Comparison of ENCODE assay signal across 8 cellular contexts in the genomic region with DNA sequence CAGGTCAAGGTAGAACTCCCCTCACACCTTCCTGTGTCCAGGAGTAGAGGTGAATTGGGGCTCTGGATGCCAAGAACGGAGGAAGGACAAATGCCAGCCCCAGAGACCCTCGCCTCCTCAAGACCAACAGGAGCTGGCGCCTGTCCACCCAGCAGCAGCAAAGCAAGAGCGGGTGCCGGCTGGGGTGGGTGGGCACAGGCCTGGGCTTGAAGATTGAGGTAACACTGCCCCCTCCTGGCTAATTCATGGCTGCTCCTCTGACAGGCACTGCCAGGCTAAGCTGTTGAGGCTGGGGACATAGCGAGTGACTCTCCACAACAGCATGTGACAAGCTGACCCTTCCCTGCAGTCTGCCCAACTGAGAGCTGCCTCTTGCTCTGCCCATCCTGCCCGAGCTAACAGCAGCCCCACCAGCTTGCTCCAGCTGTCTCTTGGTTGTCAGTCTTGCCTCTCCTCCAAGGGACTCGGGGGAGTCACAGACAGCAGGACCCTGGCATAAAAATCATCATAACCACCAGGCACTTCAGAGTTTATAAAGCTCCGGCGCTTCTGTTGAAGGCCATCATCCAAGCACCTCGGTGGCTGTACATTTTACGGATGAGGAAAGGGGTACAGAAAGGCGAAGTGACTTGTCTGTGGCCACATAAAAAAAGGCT.
DNase-seq lines count a peak whose midpoint lies in the region; ATAC-seq, FAIRE-seq and TF ChIP-seq lines count a peak whose summit lies in the region.
"Not testable (repeated sequence)": the region's sequence is repeated elsewhere in the genome, so short reads cannot be mapped to it uniquely, and the experiment has no call there.

No MANE protein-coding gene starts in this region.

- not testable (repeated sequence) for H3K79me2 ChIP-seq in MM.1S (ENCODE audit: low read length)

- H3K4me1 Mint-ChIP-seq in activated CD8-positive, alpha-beta memory T cell treated with anti-CD3 and anti-CD28 coated beads, Interleukin-2, amount 10 ng/mL, durations not matched to agents 7 days and 5 days, result not testable (repeated sequence)

- DNase-seq in GDM1 (lab: John Stamatoyannopoulos, UW), result peak; percentile 34
- DNase-seq in MM.1S, result peak; percentile 37
- DNase-seq in OCI-M1 (lab: John Stamatoyannopoulos, UW), result peak; percentile 64
- peak; percentile 57 for DNase-seq in activated CD8-positive, alpha-beta memory T cell treated with anti-CD3 and anti-CD28 coated beads, Interleukin-2, amount 10 ng/mL, durations not matched to agents 7 days and 5 days
- peak; percentile 78 for DNase-seq in dermis blood vessel endothelial cell
- peak; percentile 61 for DNase-seq in inferior parietal cortex (ENCODE audit: extremely low spot score)
- DNase-seq in pulmonary artery endothelial cell (ENCODE audit: low read depth, low spot score), result peak; percentile 26
- DNase-seq in urothelium cell line (ENCODE audit: low spot score), result peak; percentile 58

- not testable (repeated sequence) for H3K4me2 ChIP-seq in MM.1S (ENCODE audit: low read depth, low read length)

- peaks cover 10% of the 10 kb centered on the region for H3K27me3 ChIP-seq in MM.1S (replicated peaks; ENCODE audit: insufficient read depth, low read length)

- not testable (repeated sequence) for H3K4me1 ChIP-seq in MM.1S (ENCODE audit: low read length)

- H3K27ac ChIP-seq in MM.1S (ENCODE audit: low read length), result not testable (repeated sequence)

- not testable (repeated sequence) for H2AFZ ChIP-seq in MM.1S (ENCODE audit: low read length)

- H3K4me3 Mint-ChIP-seq in activated CD8-positive, alpha-beta memory T cell treated with anti-CD3 and anti-CD28 coated beads, Interleukin-2, amount 10 ng/mL, durations not matched to agents 7 days and 5 days, result not testable (repeated sequence)

- not testable (repeated sequence) for H3K27me3 Mint-ChIP-seq in activated CD8-positive, alpha-beta memory T cell treated with anti-CD3 and anti-CD28 coated beads, Interleukin-2, amount 10 ng/mL, durations not matched to agents 7 days and 5 days

- FAIRE-seq in urothelium cell line (lab: Jason Lieb, UNC), result peak; percentile 91

- not testable (repeated sequence) for H3K9me2 ChIP-seq in MM.1S (replicated peaks; ENCODE audit: insufficient read depth, low read length)

- ATAC-seq in activated CD8-positive, alpha-beta memory T cell treated with anti-CD3 and anti-CD28 coated beads, Interleukin-2, amount 10 ng/mL, durations not matched to agents 7 days and 5 days, result peak; percentile 69

- CTCF ChIA-PET in activated CD8-positive, alpha-beta memory T cell treated with anti-CD3 and anti-CD28 coated beads, Interleukin-2, amount 10 ng/mL, durations not matched to agents 7 days and 5 days (lab: Charles Lee), result not testable (repeated sequence)

- not testable (repeated sequence) for H3K27ac Mint-ChIP-seq in activated CD8-positive, alpha-beta memory T cell treated with anti-CD3 and anti-CD28 coated beads, Interleukin-2, amount 10 ng/mL, durations not matched to agents 7 days and 5 days

- H4K20me1 ChIP-seq in MM.1S (ENCODE audit: insufficient read depth, low read length), result not testable (repeated sequence)

- peak; percentile 55 for TF ChIP-seq CTCF in MM.1S (IDR thresholded peaks at IDR 0.05; ENCODE audit: low read length)

- H3K36me3 ChIP-seq in MM.1S (replicated peaks; ENCODE audit: insufficient read depth, low read length), result not testable (repeated sequence)

- not testable (repeated sequence) for H3K36me3 Mint-ChIP-seq in activated CD8-positive, alpha-beta memory T cell treated with anti-CD3 and anti-CD28 coated beads, Interleukin-2, amount 10 ng/mL, durations not matched to agents 7 days and 5 days

- H3K4me3 ChIP-seq in MM.1S (ENCODE audit: low read length), result not testable (repeated sequence)

- H3K9ac ChIP-seq in MM.1S (ENCODE audit: low read length), result not testable (repeated sequence)

- H3K9me3 ChIP-seq in MM.1S (replicated peaks; ENCODE audit: insufficient read depth, low read length), result not testable (repeated sequence)

- not testable (repeated sequence) for H3F3A ChIP-seq in MM.1S (ENCODE audit: insufficient read depth, low read length)

- not testable (repeated sequence) for H3K9me3 Mint-ChIP-seq in activated CD8-positive, alpha-beta memory T cell treated with anti-CD3 and anti-CD28 coated beads, Interleukin-2, amount 10 ng/mL, durations not matched to agents 7 days and 5 days (ENCODE audit: low read depth)

Comparison
In these comparisons a context has a peak if more than half of its experiments do, and no peak if none do; other contexts are left out.
1. DNase-seq: peak in every context shown above with its lines; median percentile 78 in dermis blood vessel endothelial cell; 64 in OCI-M1; 61 in inferior parietal cortex; 58 in urothelium cell line; 57 in activated CD8-positive, alpha-beta memory T cell treated with anti-CD3 and anti-CD28 coated beads, Interleukin-2, amount 10 ng/mL, durations not matched to agents 7 days and 5 days; 37 in MM.1S; 34 in GDM1; 26 in pulmonary artery endothelial cell.